Comparison of ENCODE assay signal across 9 cellular contexts in the genomic region with DNA sequence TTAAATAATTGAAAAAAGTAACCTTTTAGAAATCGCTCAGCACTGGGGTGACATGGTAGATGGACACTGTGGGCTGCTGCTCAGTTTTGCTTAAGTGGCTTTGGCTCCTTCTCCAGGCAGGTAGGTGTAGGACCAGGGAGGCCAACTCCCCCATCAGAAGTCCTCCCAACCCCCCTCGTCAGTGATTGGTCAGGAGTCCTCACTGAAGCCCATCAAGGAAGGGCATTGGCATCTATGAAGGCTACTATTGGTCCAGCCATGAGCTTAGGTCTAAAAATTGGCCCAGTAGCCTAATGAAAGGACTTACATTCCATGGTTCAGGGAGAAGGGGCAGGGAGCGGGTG. TPM values are rescaled to one million over a fixed set of nuclear protein-coding genes. Genes with fewer than 3 reads are reported as not detected.
A peak's percentile ranks its signal among the peaks of the same experiment; 100 is the strongest.
DNase-seq lines count a peak whose midpoint lies in the region; ATAC-seq and TF ChIP-seq lines count a peak whose summit lies in the region.
"Had no signal": no experiment of that assay in that cellular context is flagged by ENCODE, and none has a peak within 500 bp of the region (broad histone marks: within the 10 kb centered on the region; RNA-seq: fewer than 3 reads in every experiment).

No MANE protein-coding gene starts in this region.

- no peaks in the 10 kb centered on the region for H3K9me3 ChIP-seq in skeletal muscle tissue (ENCODE audit: control insufficient read depth in 3 of 3, low read length in 3 of 3)

- peaks cover 57% of the 10 kb centered on the region for H3K4me1 Mint-ChIP-seq in activated naive CD8-positive, alpha-beta T cell treated with anti-CD3 and anti-CD28 coated beads, Interleukin-2, amount 10 ng/mL, durations not matched to agents 7 days and 5 days
- H3K4me1 Mint-ChIP-seq in chondrocyte (ENCODE audit: low read depth) = no peaks in the 10 kb centered on the region

- H3K4me3 Mint-ChIP-seq in activated naive CD8-positive, alpha-beta T cell treated with anti-CD3 and anti-CD28 coated beads, Interleukin-2, amount 10 ng/mL, durations not matched to agents 7 days and 5 days = peak overlapping the region; percentile 85
- no peak overlapping the region for H3K4me3 Mint-ChIP-seq in chondrocyte (ENCODE audit: unreplicated experiment)
- H3K4me3 Mint-ChIP-seq: mesothelial cell of epicardium had no signal

- H3K36me3 ChIP-seq in skeletal muscle tissue (ENCODE audit: control insufficient read depth in 3 of 3, insufficient read depth in 3 of 3, low read length in 3 of 3) = peaks cover 11 to 18% (median 13%) of the 10 kb centered on the region in 3 donors

- H3K9ac ChIP-seq in skeletal muscle tissue (ENCODE audit: low read depth in 1 of 3, low read length in 3 of 3) = peak overlapping the region in 1 of 3 donors; percentile 50

- no peaks in the 10 kb centered on the region for H3K27me3 ChIP-seq in skeletal muscle tissue (ENCODE audit: control insufficient read depth in 3 of 3, insufficient read depth in 3 of 3, low read length in 3 of 3)

- TF ChIP-seq CTCF in chondrocyte (IDR thresholded peaks at IDR 0.05) = no peak

- H3K36me3 Mint-ChIP-seq in activated naive CD8-positive, alpha-beta T cell treated with anti-CD3 and anti-CD28 coated beads, Interleukin-2, amount 10 ng/mL, durations not matched to agents 7 days and 5 days = peaks cover 60% of the 10 kb centered on the region
- peaks cover 5% of the 10 kb centered on the region for H3K36me3 Mint-ChIP-seq in chondrocyte (ENCODE audit: low read depth)

- peaks cover 12 to 14% (median 13%) of the 10 kb centered on the region in 3 donors for H3K4me1 ChIP-seq in skeletal muscle tissue (ENCODE audit: control insufficient read depth in 3 of 3, insufficient read depth in 3 of 3, low read length in 3 of 3)

- H3K27ac Mint-ChIP-seq in activated naive CD8-positive, alpha-beta T cell treated with anti-CD3 and anti-CD28 coated beads, Interleukin-2, amount 10 ng/mL, durations not matched to agents 7 days and 5 days = peak overlapping the region; percentile 99
- H3K27ac Mint-ChIP-seq in chondrocyte (ENCODE audit: unreplicated experiment) = no peak overlapping the region

- ATAC-seq in GM19023 (IDR thresholded peaks at IDR 0.05; ENCODE audit: unreplicated experiment) (peak; percentile 10), HG02973 (IDR thresholded peaks at IDR 0.05; ENCODE audit: unreplicated experiment) (peak; percentile 19)
- ATAC-seq in activated naive CD8-positive, alpha-beta T cell treated with anti-CD3 and anti-CD28 coated beads, Interleukin-2, amount 10 ng/mL, durations not matched to agents 7 days and 5 days (ENCODE audit: low read depth) = peak; percentile 16

- H3K27me3 Mint-ChIP-seq in activated naive CD8-positive, alpha-beta T cell treated with anti-CD3 and anti-CD28 coated beads, Interleukin-2, amount 10 ng/mL, durations not matched to agents 7 days and 5 days = no peaks in the 10 kb centered on the region
- no peaks in the 10 kb centered on the region for H3K27me3 Mint-ChIP-seq in chondrocyte (ENCODE audit: low read depth)

- H3K4me3 ChIP-seq in skeletal muscle tissue (ENCODE audit: low read length in 3 of 3) = no peak overlapping the region

- DNase-seq in activated naive CD8-positive, alpha-beta T cell treated with anti-CD3 and anti-CD28 coated beads, Interleukin-2, amount 10 ng/mL, durations not matched to agents 7 days and 5 days = no peak
- no peak for DNase-seq in cerebellum (ENCODE audit: low spot score)
- DNase-seq in chondrocyte (ENCODE audit: low spot score) = no peak
- no peak for DNase-seq in HPDE6-E6E7 (ENCODE audit: extremely low spot score)
- no peak for DNase-seq in HK-2 (ENCODE audit: unreplicated experiment)

- peak overlapping the region; percentile 67 for H3K27ac ChIP-seq in skeletal muscle tissue (ENCODE audit: low read depth, low read length)

- POLR2A ChIA-PET in activated naive CD8-positive, alpha-beta T cell treated with anti-CD3 and anti-CD28 coated beads, Interleukin-2, amount 10 ng/mL, durations not matched to agents 7 days and 5 days (lab: Charles Lee) = interaction anchor here (0.6 to 4.7 kb wide), 11 partner anchors 14 to 279 kb away, joined by 3 to 57 read pairs (median 3); partner anchors contain the start of gene ST3GAL5

- peaks cover 5% of the 10 kb centered on the region for H3K9me3 Mint-ChIP-seq in activated naive CD8-positive, alpha-beta T cell treated with anti-CD3 and anti-CD28 coated beads, Interleukin-2, amount 10 ng/mL, durations not matched to agents 7 days and 5 days
- no peaks in the 10 kb centered on the region for H3K9me3 Mint-ChIP-seq in chondrocyte (ENCODE audit: low read depth)
- H3K9me3 Mint-ChIP-seq: mesothelial cell of epicardium had no signal

RNA-seq across cellular contexts. Expression of gene ST3GAL5, which starts 34.7 kb away (rescaled TPM):
- 10 to 100 TPM; 59.9 to 62.8 TPM for total RNA-seq in activated naive CD8-positive, alpha-beta T cell treated with anti-CD3 and anti-CD28 coated beads, Interleukin-2, amount 10 ng/mL, durations not matched to agents 7 days and 5 days
- total RNA-seq in skeletal muscle tissue (24.5 TPM), cerebellum (61.9 TPM), chondrocyte (20.0 to 48.1 TPM (median 20.6 TPM) in 3 replicates)
